ENCODE assay signal across 1 cellular context in genomic region chr18:50637961-50638622, GRCh38.
TF ChIP-seq lines count a peak whose summit lies in the region.

No MANE protein-coding gene starts in this region.

TF ChIP-seq in GM23338, 12 proteins besides CTCF, POLR2A, EP300 and RAD21 (continued from another document):
- TF ChIP-seq REST (IDR thresholded peaks at IDR 0.05; ENCODE audit: unreplicated experiment), result no peak
